Comparison of ENCODE assay signal across 29 cellular contexts in the genomic region with DNA sequence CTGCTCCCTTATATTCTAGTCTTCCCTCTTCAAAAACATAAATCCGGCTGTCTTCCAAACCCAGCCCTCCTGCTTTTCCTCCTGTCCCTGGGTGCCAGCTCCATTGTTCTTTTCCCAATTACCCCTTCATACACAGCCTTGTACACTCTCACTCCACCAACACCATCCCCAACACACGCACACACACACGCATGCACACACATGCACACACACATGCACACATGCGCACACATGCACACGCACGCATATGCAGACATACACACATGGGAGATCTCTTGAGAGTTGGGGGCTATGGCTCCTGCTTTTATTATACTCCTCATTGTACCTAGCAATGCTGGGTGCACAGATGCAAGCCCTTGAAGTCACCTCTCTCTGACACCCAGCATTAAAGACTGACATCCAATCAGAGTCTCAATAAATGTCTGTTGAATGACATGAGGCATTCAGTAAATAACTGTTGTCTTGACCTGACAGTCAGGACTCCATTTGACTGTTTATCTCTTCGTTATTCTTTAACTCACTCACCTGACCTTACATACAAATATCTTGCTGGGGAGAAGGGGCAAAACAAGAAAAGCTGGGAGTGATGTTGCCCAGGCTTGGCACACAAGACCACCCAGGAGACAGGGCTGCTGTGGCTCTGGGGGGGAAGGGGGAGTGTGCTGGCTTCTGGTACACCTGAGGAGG. TPM values are rescaled to one million over a fixed set of nuclear protein-coding genes. Genes with fewer than 3 reads are reported as not detected.
DNase-seq lines count a peak whose midpoint lies in the region; ATAC-seq, FAIRE-seq and TF ChIP-seq lines count a peak whose summit lies in the region.
"Had no signal": no experiment of that assay in that cellular context is flagged by ENCODE, and none has a peak within 500 bp of the region (broad histone marks: within the 10 kb centered on the region; RNA-seq: fewer than 3 reads in every experiment).

No MANE protein-coding gene starts in this region.

- peaks cover 14% of the 10 kb centered on the region for H3K4me1 ChIP-seq in endodermal cell (ENCODE audit: control insufficient read depth, insufficient read depth, low read length)
- H3K4me1 ChIP-seq: left lung had no signal

- no peak for TF ChIP-seq CTCF in activated CD8-positive, alpha-beta T cell treated with anti-CD3 and anti-CD28 coated beads for 36 hours (IDR thresholded peaks at IDR 0.05)
- TF ChIP-seq CTCF in endodermal cell (conservative IDR thresholded peaks at IDR 0.05) (no peak), nephron (IDR thresholded peaks at IDR 0.05; ENCODE audit: unreplicated experiment in 3 of 3) (no peak), GM20000 (IDR thresholded peaks at IDR 0.05; ENCODE audit: extremely low read depth, missing control alignments) (no peak)

- no peaks in the 10 kb centered on the region for H3K27me3 ChIP-seq in endodermal cell (ENCODE audit: control insufficient read depth, insufficient read depth, low read length, poor library complexity, severe bottlenecking)
- H3K27me3 ChIP-seq: upper lobe of left lung had no signal

- CTCF ChIA-PET in activated CD8-positive, alpha-beta T cell treated with anti-CD3 and anti-CD28 coated beads, Interleukin-2, amount 10 ng/mL, durations not matched to agents 7 days and 5 days (lab: Charles Lee), result no interaction called here
- CTCF ChIA-PET in activated CD8-positive, alpha-beta T cell treated with anti-CD3 and anti-CD28 coated beads for 36 hours (lab: Charles Lee), result interaction anchor here (1.6 kb wide), 1 partner anchor 43 kb away, joined by 3 read pairs; no protein-coding TSS in a partner anchor

- intact Hi-C loops in activated CD8-positive, alpha-beta T cell treated with anti-CD3 and anti-CD28 coated beads for 36 hours (cut with micrococcal nuclease), result no loop called here

- no peaks in the 10 kb centered on the region for H3K9me3 ChIP-seq in endodermal cell (ENCODE audit: control insufficient read depth, low read length)
- H3K9me3 ChIP-seq: left lung, upper lobe of left lung had no signal

- no peaks in the 10 kb centered on the region for H3K9me3 Mint-ChIP-seq in activated CD8-positive, alpha-beta T cell treated with anti-CD3 and anti-CD28 coated beads, Interleukin-2, amount 10 ng/mL, durations not matched to agents 7 days and 5 days (ENCODE audit: insufficient read depth)
- H3K9me3 Mint-ChIP-seq in activated CD8-positive, alpha-beta T cell treated with anti-CD3 and anti-CD28 coated beads for 36 hours, result no peaks in the 10 kb centered on the region
- H3K9me3 Mint-ChIP-seq in endodermal cell (no peaks in the 10 kb centered on the region), nephron (no peaks in the 10 kb centered on the region)
- H3K9me3 Mint-ChIP-seq: CD4-positive, alpha-beta T cell; T-helper 2 cell treated with Interferon-gamma antibody and Interleukin-4, amounts not matched to agents 5 μg/mL and 100 μg/mL, for 36 hours had no signal

- POLR2A ChIA-PET in activated CD8-positive, alpha-beta T cell treated with anti-CD3 and anti-CD28 coated beads, Interleukin-2, amount 10 ng/mL, durations not matched to agents 7 days and 5 days (lab: Charles Lee), result no interaction called here
- POLR2A ChIA-PET in activated CD8-positive, alpha-beta T cell treated with anti-CD3 and anti-CD28 coated beads for 36 hours (lab: Charles Lee), result interaction anchor here (1.0 kb wide), 1 partner anchor 35 kb away, joined by 3 read pairs; no protein-coding TSS in a partner anchor

- H3K4me3 ChIP-seq in endodermal cell (ENCODE audit: low read length), result no peak overlapping the region
- H3K4me3 ChIP-seq: left lung, upper lobe of left lung had no signal

- H3K9ac ChIP-seq in endodermal cell (ENCODE audit: extremely low read depth, low read length, poor library complexity, severe bottlenecking), result no peak overlapping the region

- no peaks in the 10 kb centered on the region for H3K36me3 ChIP-seq in endodermal cell (ENCODE audit: control insufficient read depth, insufficient read depth, low read length)
- H3K36me3 ChIP-seq: left lung, upper lobe of left lung had no signal

- H3K27ac Mint-ChIP-seq in activated CD8-positive, alpha-beta T cell treated with anti-CD3 and anti-CD28 coated beads, Interleukin-2, amount 10 ng/mL, durations not matched to agents 7 days and 5 days, result peak overlapping the region; percentile 9
- no peak overlapping the region for H3K27ac Mint-ChIP-seq in activated CD8-positive, alpha-beta T cell treated with anti-CD3 and anti-CD28 coated beads for 36 hours
- H3K27ac Mint-ChIP-seq in endodermal cell, result peak overlapping the region; percentile 76
- H3K27ac Mint-ChIP-seq in nephron, result peak overlapping the region; percentile 43 to 88 (median 51)
- H3K27ac Mint-ChIP-seq: activated naive CD8-positive, alpha-beta T cell; CD4-positive, alpha-beta T cell; T-helper 2 cell treated with Interferon-gamma antibody and Interleukin-4, amounts not matched to agents 5 μg/mL and 100 μg/mL, for 36 hours had no signal

- H3K27ac ChIP-seq in endodermal cell (ENCODE audit: low read depth, low read length), result no peak overlapping the region
- H3K27ac ChIP-seq: epithelial cell of prostate, left lung, upper lobe of left lung had no signal

- WGBS in endodermal cell (ENCODE audit: insufficient coverage in 1 of 2, insufficient read length in 1 of 2), 2 experiments, result 83 to 92% methylated on average over 1 to 7 of the region's 7 CpGs

- H3K36me3 Mint-ChIP-seq in activated CD8-positive, alpha-beta T cell treated with anti-CD3 and anti-CD28 coated beads, Interleukin-2, amount 10 ng/mL, durations not matched to agents 7 days and 5 days (ENCODE audit: low read depth), result no peaks in the 10 kb centered on the region
- no peaks in the 10 kb centered on the region for H3K36me3 Mint-ChIP-seq in activated CD8-positive, alpha-beta T cell treated with anti-CD3 and anti-CD28 coated beads for 36 hours (ENCODE audit: low read depth)
- H3K36me3 Mint-ChIP-seq in endodermal cell (ENCODE audit: low read depth) (no peaks in the 10 kb centered on the region), nephron (ENCODE audit: low read depth) (no peaks in the 10 kb centered on the region)
- H3K36me3 Mint-ChIP-seq: activated naive CD8-positive, alpha-beta T cell had no signal

- peak; percentile 74 for FAIRE-seq in urothelium cell line (lab: Jason Lieb, UNC)
- FAIRE-seq: colon, GM18507, GM19239, RCC 7860 had no signal

- DNase-seq in activated CD8-positive, alpha-beta T cell treated with anti-CD3 and anti-CD28 coated beads, Interleukin-2, amount 10 ng/mL, durations not matched to agents 7 days and 5 days, result no peak
- DNase-seq in activated CD8-positive, alpha-beta T cell treated with anti-CD3 and anti-CD28 coated beads for 36 hours, result no peak
- DNase-seq in endodermal cell (peak; percentile 37), urothelium cell line (ENCODE audit: low spot score) (no peak), GM20000 (ENCODE audit: low spot score) (no peak)
- DNase-seq: activated CD8-positive, alpha-beta memory T cell treated with anti-CD3 and anti-CD28 coated beads for 24 hours; activated effector memory CD4-positive, alpha-beta T cell treated with Interleukin-2 at 50 U/mL for 16 hours; anterior cingulate cortex; CD4-positive, alpha-beta T cell; effector CD4-positive, alpha-beta T cell; left lung; NCI-H446; NCI-H748 treated with DMSO at 0.1 percent for 48 hours; nucleus accumbens; SHP77 treated with DMSO at 0.1 percent for 48 hours; stimulated activated CD4-positive, alpha-beta T cell treated with anti-CD3 and anti-CD28 coated beads, Interleukin-15, amount 100 ng/mL, for 24 hours; stimulated activated CD4-positive, alpha-beta T cell treated with anti-CD3 and anti-CD28 coated beads, Interleukin-4, amount 100 ng/mL, for 4 hours had no signal

- no peak for ATAC-seq in activated CD8-positive, alpha-beta T cell treated with anti-CD3 and anti-CD28 coated beads, Interleukin-2, amount 10 ng/mL, durations not matched to agents 7 days and 5 days
- ATAC-seq in activated CD8-positive, alpha-beta T cell treated with anti-CD3 and anti-CD28 coated beads for 36 hours, result no peak
- no peak for ATAC-seq in HG02840 (IDR thresholded peaks at IDR 0.05; ENCODE audit: low FRiP score, unreplicated experiment)
- no peak for ATAC-seq in HG02588 (IDR thresholded peaks at IDR 0.05; ENCODE audit: unreplicated experiment)
- ATAC-seq: left lung had no signal

- H3K27me3 Mint-ChIP-seq in activated CD8-positive, alpha-beta T cell treated with anti-CD3 and anti-CD28 coated beads, Interleukin-2, amount 10 ng/mL, durations not matched to agents 7 days and 5 days (ENCODE audit: low read depth), result peaks cover 47% of the 10 kb centered on the region
- peaks cover 21% of the 10 kb centered on the region for H3K27me3 Mint-ChIP-seq in activated CD8-positive, alpha-beta T cell treated with anti-CD3 and anti-CD28 coated beads for 36 hours
- H3K27me3 Mint-ChIP-seq in endodermal cell (ENCODE audit: insufficient read depth) (peaks cover 8% of the 10 kb centered on the region), nephron (ENCODE audit: low read depth) (peaks cover 10% of the 10 kb centered on the region)

- H3K4me3 Mint-ChIP-seq in activated CD8-positive, alpha-beta T cell treated with anti-CD3 and anti-CD28 coated beads, Interleukin-2, amount 10 ng/mL, durations not matched to agents 7 days and 5 days, result no peak overlapping the region
- no peak overlapping the region for H3K4me3 Mint-ChIP-seq in activated CD8-positive, alpha-beta T cell treated with anti-CD3 and anti-CD28 coated beads for 36 hours
- peak overlapping the region; percentile 5 for H3K4me3 Mint-ChIP-seq in endodermal cell
- H3K4me3 Mint-ChIP-seq in nephron, result no peak overlapping the region
- H3K4me3 Mint-ChIP-seq: activated naive CD8-positive, alpha-beta T cell; CD4-positive, alpha-beta T cell; T-helper 2 cell treated with Interferon-gamma antibody and Interleukin-4, amounts not matched to agents 5 μg/mL and 100 μg/mL, for 36 hours had no signal

- H3K4me1 Mint-ChIP-seq in activated CD8-positive, alpha-beta T cell treated with anti-CD3 and anti-CD28 coated beads, Interleukin-2, amount 10 ng/mL, durations not matched to agents 7 days and 5 days (ENCODE audit: low read depth), result peaks cover 16% of the 10 kb centered on the region
- H3K4me1 Mint-ChIP-seq in activated CD8-positive, alpha-beta T cell treated with anti-CD3 and anti-CD28 coated beads for 36 hours (ENCODE audit: low read depth), result peaks cover 1% of the 10 kb centered on the region
- H3K4me1 Mint-ChIP-seq in endodermal cell, result peaks cover 43% of the 10 kb centered on the region
- H3K4me1 Mint-ChIP-seq in nephron, result peaks cover 39% of the 10 kb centered on the region

RNA-seq across cellular contexts. Expression of a gene that starts 16.0 kb away (rescaled TPM):
- not detected for total RNA-seq in activated CD8-positive, alpha-beta T cell treated with anti-CD3 and anti-CD28 coated beads, Interleukin-2, amount 10 ng/mL, durations not matched to agents 7 days and 5 days
- not detected for total RNA-seq in activated CD8-positive, alpha-beta T cell treated with anti-CD3 and anti-CD28 coated beads for 36 hours
- 1 to 10 TPM; 1.6 to 1.7 TPM for total RNA-seq in endodermal cell
- polyA plus RNA-seq in endodermal cell (2013, experiment 1 of 2), result 0.61 TPM
- 0.54 TPM for polyA plus RNA-seq in endodermal cell (2013, experiment 2 of 2)
- total RNA-seq: A172; CD4-positive, alpha-beta T cell had no signal
